ENCODE assay signal across 22 cellular contexts in genomic region chr7:45065031-45065995, GRCh38. TPM values are rescaled to one million over a fixed set of nuclear protein-coding genes. Genes with fewer than 3 reads are reported as not detected.
DNase-seq lines count a peak whose midpoint lies in the region; ATAC-seq and TF ChIP-seq lines count a peak whose summit lies in the region.
"Had no signal": no experiment of that assay in that cellular context is flagged by ENCODE, and none has a peak within 500 bp of the region (broad histone marks: within the 10 kb centered on the region; RNA-seq: fewer than 3 reads in every experiment).

No MANE protein-coding gene starts in this region.

- no peak for TF ChIP-seq EP300 in tibial nerve (IDR thresholded peaks at IDR 0.05)

- no peak overlapping the region for H3K4me3 Mint-ChIP-seq in activated CD8-positive, alpha-beta memory T cell treated with anti-CD3 and anti-CD28 coated beads, Interleukin-2, amount 10 ng/mL, durations not matched to agents 7 days and 5 days
- H3K4me3 Mint-ChIP-seq in CD4-positive, CD25-positive, alpha-beta regulatory T cell = peak overlapping the region in 1 of 4 donors; percentile 8
- H3K4me3 Mint-ChIP-seq in activated T-helper 17 cell treated with anti-CD3 and anti-CD28 coated beads, Interleukin-2, amount 50 U/mL, for 72 hours = no peak overlapping the region
- H3K4me3 Mint-ChIP-seq: activated naive CD4-positive, alpha-beta T cell treated with anti-CD3 and anti-CD28 coated beads, Interleukin-2, amount 10 ng/mL, durations not matched to agents 7 days and 5 days; naive B cell had no signal

- no peak for DNase-seq in activated CD8-positive, alpha-beta memory T cell treated with anti-CD3 and anti-CD28 coated beads, Interleukin-2, amount 10 ng/mL, durations not matched to agents 7 days and 5 days
- DNase-seq in activated CD8-positive, alpha-beta memory T cell treated with anti-CD3 and anti-CD28 coated beads, Interleukin-2, amount 50 U/mL, for 48 hours = no peak
- no peak for DNase-seq in CD4-positive, CD25-positive, alpha-beta regulatory T cell
- DNase-seq in myocyte (ENCODE audit: low read depth) (peak; percentile 56), NCI-H2081 treated with DMSO at 0.1 percent for 48 hours (lab: John Stamatoyannopoulos, UW) (no peak), tibial nerve (ENCODE audit: low spot score in 2 of 2) (no peak)
- DNase-seq: ACHN; activated CD4-positive, alpha-beta T cell treated with anti-CD3 and anti-CD28 coated beads for 48 hours; activated naive CD4-positive, alpha-beta T cell treated with anti-CD3 and anti-CD28 coated beads, Interleukin-2, amount 10 ng/mL, durations not matched to agents 7 days and 5 days; effector CD8-positive, alpha-beta T cell; GOT3; KG1; mesenchymal stem cell; naive B cell; NCI-H1694; NCI-H2227 treated with DMSO at 0.1 percent for 48 hours; OCI-M1; sigmoid colon; testis had no signal

- H3K9me3 Mint-ChIP-seq in activated CD8-positive, alpha-beta memory T cell treated with anti-CD3 and anti-CD28 coated beads, Interleukin-2, amount 10 ng/mL, durations not matched to agents 7 days and 5 days (ENCODE audit: low read depth) = no peaks in the 10 kb centered on the region
- H3K9me3 Mint-ChIP-seq in CD4-positive, CD25-positive, alpha-beta regulatory T cell = no peaks in the 10 kb centered on the region
- H3K9me3 Mint-ChIP-seq in activated T-helper 17 cell treated with anti-CD3 and anti-CD28 coated beads, Interleukin-2, amount 50 U/mL, for 72 hours = no peaks in the 10 kb centered on the region
- H3K9me3 Mint-ChIP-seq: activated naive CD4-positive, alpha-beta T cell treated with anti-CD3 and anti-CD28 coated beads, Interleukin-2, amount 10 ng/mL, durations not matched to agents 7 days and 5 days; naive B cell had no signal

- H3K4me3 ChIP-seq in CD4-positive, CD25-positive, alpha-beta regulatory T cell (ENCODE audit: low read depth, low read length) = no peak overlapping the region
- no peak overlapping the region for H3K4me3 ChIP-seq in tibial nerve
- H3K4me3 ChIP-seq: sigmoid colon, testis had no signal

- H3K27ac Mint-ChIP-seq in activated CD8-positive, alpha-beta memory T cell treated with anti-CD3 and anti-CD28 coated beads, Interleukin-2, amount 10 ng/mL, durations not matched to agents 7 days and 5 days = peak overlapping the region; percentile 58
- peak overlapping the region in 2 of 3 donors; percentile 65 to 79 for H3K27ac Mint-ChIP-seq in CD4-positive, CD25-positive, alpha-beta regulatory T cell
- peak overlapping the region; percentile 77 for H3K27ac Mint-ChIP-seq in activated T-helper 17 cell treated with anti-CD3 and anti-CD28 coated beads, Interleukin-2, amount 50 U/mL, for 72 hours
- H3K27ac Mint-ChIP-seq: activated naive CD4-positive, alpha-beta T cell treated with anti-CD3 and anti-CD28 coated beads, Interleukin-2, amount 10 ng/mL, durations not matched to agents 7 days and 5 days had no signal

- no peaks in the 10 kb centered on the region for H3K9me3 ChIP-seq in CD4-positive, CD25-positive, alpha-beta regulatory T cell (ENCODE audit: control insufficient read depth in 2 of 2, low read length in 2 of 2)
- H3K9me3 ChIP-seq in tibial nerve = no peaks in the 10 kb centered on the region
- H3K9me3 ChIP-seq: sigmoid colon, testis had no signal

- peaks cover 57% of the 10 kb centered on the region for H3K36me3 Mint-ChIP-seq in activated CD8-positive, alpha-beta memory T cell treated with anti-CD3 and anti-CD28 coated beads, Interleukin-2, amount 10 ng/mL, durations not matched to agents 7 days and 5 days
- H3K36me3 Mint-ChIP-seq in CD4-positive, CD25-positive, alpha-beta regulatory T cell = peaks cover 42% of the 10 kb centered on the region
- H3K36me3 Mint-ChIP-seq in activated T-helper 17 cell treated with anti-CD3 and anti-CD28 coated beads, Interleukin-2, amount 50 U/mL, for 72 hours (ENCODE audit: low read depth) = peaks cover 100% of the 10 kb centered on the region

- peaks cover 25% of the 10 kb centered on the region for H3K4me1 Mint-ChIP-seq in activated CD8-positive, alpha-beta memory T cell treated with anti-CD3 and anti-CD28 coated beads, Interleukin-2, amount 10 ng/mL, durations not matched to agents 7 days and 5 days
- H3K4me1 Mint-ChIP-seq in CD4-positive, CD25-positive, alpha-beta regulatory T cell = peaks cover 16 to 86% (median 44%) of the 10 kb centered on the region in 4 donors
- peaks cover 19% of the 10 kb centered on the region for H3K4me1 Mint-ChIP-seq in activated T-helper 17 cell treated with anti-CD3 and anti-CD28 coated beads, Interleukin-2, amount 50 U/mL, for 72 hours

- CTCF ChIA-PET in activated CD8-positive, alpha-beta memory T cell treated with anti-CD3 and anti-CD28 coated beads, Interleukin-2, amount 10 ng/mL, durations not matched to agents 7 days and 5 days (lab: Charles Lee) = interaction anchor here (0.9 kb wide), 1 partner anchor 93 kb away, joined by 3 read pairs; no protein-coding TSS in a partner anchor

- no peaks in the 10 kb centered on the region for H3K27me3 ChIP-seq in CD4-positive, CD25-positive, alpha-beta regulatory T cell (ENCODE audit: control insufficient read depth, insufficient read depth, low read length)
- no peaks in the 10 kb centered on the region for H3K27me3 ChIP-seq in tibial nerve
- H3K27me3 ChIP-seq: sigmoid colon, testis had no signal

- no peak for TF ChIP-seq POLR2A in tibial nerve (IDR thresholded peaks at IDR 0.05)

- H3K27me3 Mint-ChIP-seq in activated CD8-positive, alpha-beta memory T cell treated with anti-CD3 and anti-CD28 coated beads, Interleukin-2, amount 10 ng/mL, durations not matched to agents 7 days and 5 days = no peaks in the 10 kb centered on the region
- peaks cover 4% of the 10 kb centered on the region for H3K27me3 Mint-ChIP-seq in CD4-positive, CD25-positive, alpha-beta regulatory T cell
- H3K27me3 Mint-ChIP-seq in activated T-helper 17 cell treated with anti-CD3 and anti-CD28 coated beads, Interleukin-2, amount 50 U/mL, for 72 hours = no peaks in the 10 kb centered on the region
- H3K27me3 Mint-ChIP-seq: activated naive CD4-positive, alpha-beta T cell treated with anti-CD3 and anti-CD28 coated beads, Interleukin-2, amount 10 ng/mL, durations not matched to agents 7 days and 5 days; naive B cell had no signal

- TF ChIP-seq CTCF in tibial nerve (IDR thresholded peaks at IDR 0.05) = no peak

- no peak overlapping the region for H3K27ac ChIP-seq in CD4-positive, CD25-positive, alpha-beta regulatory T cell (ENCODE audit: insufficient read depth, low read length, poor library complexity, severe bottlenecking)
- no peak overlapping the region for H3K27ac ChIP-seq in tibial nerve
- H3K27ac ChIP-seq: parathyroid adenoma, sigmoid colon, testis had no signal

- H3K4me1 ChIP-seq in CD4-positive, CD25-positive, alpha-beta regulatory T cell (ENCODE audit: control insufficient read depth, insufficient read depth, low read length, poor library complexity, severe bottlenecking) = peaks cover 28% of the 10 kb centered on the region
- peaks cover 0 to 11% (median 0%) of the 10 kb centered on the region in 4 donors for H3K4me1 ChIP-seq in tibial nerve
- H3K4me1 ChIP-seq: sigmoid colon, testis had no signal

- 70 to 81% methylated on average over 12 of the region's 12 CpGs for WGBS in tibial nerve, 2 donors

- no peak for ATAC-seq in activated CD8-positive, alpha-beta memory T cell treated with anti-CD3 and anti-CD28 coated beads, Interleukin-2, amount 10 ng/mL, durations not matched to agents 7 days and 5 days
- ATAC-seq in CD4-positive, CD25-positive, alpha-beta regulatory T cell (ENCODE audit: low read depth in 2 of 2) = no peak
- ATAC-seq in activated T-helper 17 cell treated with anti-CD3 and anti-CD28 coated beads, Interleukin-2, amount 50 U/mL, for 72 hours (replicated peaks) = no peak
- ATAC-seq in GM19023 (IDR thresholded peaks at IDR 0.05; ENCODE audit: unreplicated experiment) = no peak

- peaks cover 92% of the 10 kb centered on the region for H3K36me3 ChIP-seq in CD4-positive, CD25-positive, alpha-beta regulatory T cell (ENCODE audit: control insufficient read depth, insufficient read depth, low read length)
- peaks cover 0 to 68% (median 8%) of the 10 kb centered on the region in 3 donors for H3K36me3 ChIP-seq in tibial nerve

RNA-seq across cellular contexts. Expression of gene NACAD, which starts 23.5 kb away (rescaled TPM):
- total RNA-seq in activated CD8-positive, alpha-beta memory T cell treated with anti-CD3 and anti-CD28 coated beads, Interleukin-2, amount 10 ng/mL, durations not matched to agents 7 days and 5 days = under 1 TPM; 0.09 to 0.35 TPM
- total RNA-seq in CD4-positive, CD25-positive, alpha-beta regulatory T cell = 0.07 TPM
- polyA plus RNA-seq in CD4-positive, CD25-positive, alpha-beta regulatory T cell = not detected
- 1 to 10 TPM in 1 of 2 donors, under 1 TPM in 1; 0.71 to 1.3 TPM for total RNA-seq in activated T-helper 17 cell treated with anti-CD3 and anti-CD28 coated beads, Interleukin-2, amount 50 U/mL, for 72 hours
- total RNA-seq in myocyte = 1.2 and 1.6 TPM in 2 replicates
- polyA plus RNA-seq in myocyte (2012) = 5.0 TPM
- 1 to 10 TPM; 6.1 to 7.8 (median 6.7) TPM for total RNA-seq in tibial nerve

RNA-seq across cellular contexts. Expression of gene TBRG4, which starts 46.2 kb away (rescaled TPM):
- total RNA-seq in activated CD8-positive, alpha-beta memory T cell treated with anti-CD3 and anti-CD28 coated beads, Interleukin-2, amount 10 ng/mL, durations not matched to agents 7 days and 5 days = 100 to 1,000 TPM; 121 to 152 TPM
- total RNA-seq in CD4-positive, CD25-positive, alpha-beta regulatory T cell = 48.4 TPM
- 10 to 100 TPM; 42.6 to 54.3 (median 45.2) TPM for polyA plus RNA-seq in CD4-positive, CD25-positive, alpha-beta regulatory T cell
- 100 to 1,000 TPM; 119 to 177 TPM for total RNA-seq in activated T-helper 17 cell treated with anti-CD3 and anti-CD28 coated beads, Interleukin-2, amount 50 U/mL, for 72 hours
- total RNA-seq in myocyte = 98.0 and 107 TPM in 2 replicates
- 74.4 TPM for polyA plus RNA-seq in myocyte (2012)
- total RNA-seq in tibial nerve = 10 to 100 TPM; 32.3 to 81.3 (median 54.0) TPM
